13 cellular contexts compared by ENCODE assay signal in genomic region chr11:119336744-119337469, GRCh38. TPM values are rescaled to one million over a fixed set of nuclear protein-coding genes. Genes with fewer than 3 reads are reported as not detected.
DNase-seq lines count a peak whose midpoint lies in the region; ATAC-seq and TF ChIP-seq lines count a peak whose summit lies in the region.
"Had no signal": no experiment of that assay in that cellular context is flagged by ENCODE, and none has a peak within 500 bp of the region (broad histone marks: within the 10 kb centered on the region; RNA-seq: fewer than 3 reads in every experiment).

No MANE protein-coding gene starts in this region.

- peaks cover 15 to 65% (median 43%) of the 10 kb centered on the region in 4 donors for H3K4me1 Mint-ChIP-seq in CD4-positive, alpha-beta memory T cell
- H3K4me1 Mint-ChIP-seq in HFFc6 (ENCODE audit: low read depth) (peaks cover 61% of the 10 kb centered on the region), chondrocyte (ENCODE audit: low read depth) (peaks cover 59% of the 10 kb centered on the region), nephron (peaks cover 61% of the 10 kb centered on the region)

- ATAC-seq in GM18867 (IDR thresholded peaks at IDR 0.05; ENCODE audit: unreplicated experiment) = no peak
- ATAC-seq in HG02870 (IDR thresholded peaks at IDR 0.05; ENCODE audit: unreplicated experiment) = no peak
- ATAC-seq: activated naive CD4-positive, alpha-beta T cell treated with anti-CD3 and anti-CD28 coated beads, Interleukin-2, amount 50 U/mL, for 72 hours had no signal

- no peak overlapping the region for H3K27ac ChIP-seq in CD4-positive, alpha-beta memory T cell (ENCODE audit: low read depth, low read length)
- H3K27ac ChIP-seq: prostate gland had no signal

- peaks cover 32% of the 10 kb centered on the region for H3K4me1 ChIP-seq in CD4-positive, alpha-beta memory T cell (ENCODE audit: insufficient read depth, low read length)

- H3K4me3 Mint-ChIP-seq in CD4-positive, alpha-beta memory T cell = peak overlapping the region in 6 of 8 donors; percentile 47 to 97 (median 76)
- H3K4me3 Mint-ChIP-seq in HFFc6 (peak overlapping the region; percentile 78), chondrocyte (ENCODE audit: unreplicated experiment) (no peak overlapping the region), nephron (peak overlapping the region; percentile 86 to 100 (median 99))

- H3K9me3 ChIP-seq in CD4-positive, alpha-beta memory T cell (ENCODE audit: control insufficient read depth in 1 of 2, low read length in 2 of 2) = no peaks in the 10 kb centered on the region
- H3K9me3 ChIP-seq: prostate gland had no signal

- no peak for DNase-seq in CD4-positive, alpha-beta memory T cell
- DNase-seq in HFFc6 (no peak), chondrocyte (ENCODE audit: low spot score) (peak; percentile 44), NCI-H748 treated with DMSO at 0.1 percent for 48 hours (lab: John Stamatoyannopoulos, UW) (no peak), NCI-H1092 (lab: John Stamatoyannopoulos, UW) (no peak)
- DNase-seq: DMS79 treated with DMSO at 0.1 percent for 48 hours; NCI-H1105 treated with DMSO at 0.1 percent for 48 hours; NK-92 treated with Interleukin-12 subunit alpha and Interleukin-12 subunit beta, amount 100 ng/mL, for 24 hours had no signal

- TF ChIP-seq CTCF in HFFc6 (IDR thresholded peaks at IDR 0.05) (no peak), chondrocyte (IDR thresholded peaks at IDR 0.05) (no peak), nephron (IDR thresholded peaks at IDR 0.05; ENCODE audit: unreplicated experiment in 3 of 3) (no peak)

- no peaks in the 10 kb centered on the region for H3K9me3 Mint-ChIP-seq in CD4-positive, alpha-beta memory T cell
- H3K9me3 Mint-ChIP-seq in HFFc6 = no peaks in the 10 kb centered on the region
- no peaks in the 10 kb centered on the region for H3K9me3 Mint-ChIP-seq in chondrocyte (ENCODE audit: low read depth)
- no peaks in the 10 kb centered on the region for H3K9me3 Mint-ChIP-seq in nephron
- H3K9me3 Mint-ChIP-seq: activated naive CD4-positive, alpha-beta T cell treated with anti-CD3 and anti-CD28 coated beads, Interleukin-2, amount 50 U/mL, for 72 hours had no signal

- H3K4me3 ChIP-seq in CD4-positive, alpha-beta memory T cell (ENCODE audit: low read length in 2 of 2) = no peak overlapping the region
- H3K4me3 ChIP-seq: prostate gland had no signal

- POLR2A ChIA-PET in CD4-positive, alpha-beta memory T cell (lab: Charles Lee; ENCODE audit: partially characterized antibody) = interaction anchor here (1.1 to 1.8 kb wide), 3 partner anchors 16 to 52 kb away, joined by 3 to 10 read pairs (median 4); no protein-coding TSS in a partner anchor

- peaks cover 19% of the 10 kb centered on the region for H3K27me3 ChIP-seq in CD4-positive, alpha-beta memory T cell (ENCODE audit: insufficient read depth, low read length)

- CTCF ChIA-PET in CD4-positive, alpha-beta memory T cell (lab: Charles Lee; ENCODE audit: partially characterized antibody) = interaction anchor here (0.6 to 9.8 kb wide), 12 partner anchors 11 to 269 kb away, joined by 3 to 146 read pairs (median 4); partner anchors contain the start of genes USP2 and VPS11

- H3K27ac Mint-ChIP-seq in CD4-positive, alpha-beta memory T cell = peak overlapping the region in 6 of 7 donors; percentile 42 to 92 (median 46)
- H3K27ac Mint-ChIP-seq in HFFc6 (peak overlapping the region; percentile 88), chondrocyte (ENCODE audit: unreplicated experiment) (peak overlapping the region; percentile 89), nephron (peak overlapping the region in 2 of 3 experiments; percentile 67 to 75)
- H3K27ac Mint-ChIP-seq: activated naive CD4-positive, alpha-beta T cell treated with anti-CD3 and anti-CD28 coated beads, Interleukin-2, amount 50 U/mL, for 72 hours had no signal

- H3K27me3 Mint-ChIP-seq in CD4-positive, alpha-beta memory T cell = peaks cover 19 to 23% of the 10 kb centered on the region in 2 donors
- H3K27me3 Mint-ChIP-seq in HFFc6 (ENCODE audit: insufficient read depth) (peaks cover 9% of the 10 kb centered on the region), chondrocyte (ENCODE audit: low read depth) (peaks cover 2% of the 10 kb centered on the region), nephron (ENCODE audit: low read depth) (peaks cover 26% of the 10 kb centered on the region)

- H3K36me3 Mint-ChIP-seq in CD4-positive, alpha-beta memory T cell = peaks cover 7 to 8% of the 10 kb centered on the region in 2 donors
- H3K36me3 Mint-ChIP-seq in HFFc6 (ENCODE audit: low read depth) (peaks cover 21% of the 10 kb centered on the region; the same call in 1 of the 2 replicates), chondrocyte (ENCODE audit: low read depth) (no peaks in the 10 kb centered on the region), nephron (ENCODE audit: low read depth) (no peaks in the 10 kb centered on the region)

- H3K36me3 ChIP-seq in CD4-positive, alpha-beta memory T cell (ENCODE audit: insufficient read depth, low read length) = no peaks in the 10 kb centered on the region
- H3K36me3 ChIP-seq: prostate gland had no signal

- intact Hi-C loops in CD4-positive, alpha-beta memory T cell (cut with micrococcal nuclease) = no loop called here

RNA-seq across cellular contexts. Expression of gene RNF26, which starts 2.6 kb away (rescaled TPM):
- 10 to 100 TPM; 17.5 to 18.3 TPM for total RNA-seq in CD4-positive, alpha-beta memory T cell
- 10 to 100 TPM; 33.1 to 50.8 TPM for polyA plus RNA-seq in CD4-positive, alpha-beta memory T cell
- 10 to 100 TPM; 48.6 to 63.5 (median 52.7) TPM for total RNA-seq in HFFc6 (2021; fragmentation: NEBNext Ultra II Directional; extraction: Animal tissue kit (Norgen Biotek cat#: 25700))
- 22.8 to 26.0 TPM (median 24.3 TPM) in 3 replicates for total RNA-seq in chondrocyte

RNA-seq across cellular contexts. Expression of gene C1QTNF5, which starts 3.8 kb away (rescaled TPM):
- total RNA-seq in CD4-positive, alpha-beta memory T cell = not detected
- polyA plus RNA-seq in CD4-positive, alpha-beta memory T cell = not detected
- 10 to 100 TPM in 5 of 6 experiments, 1 to 10 TPM in 1; 8.2 to 16.1 (median 15.1) TPM for total RNA-seq in HFFc6 (2021; fragmentation: NEBNext Ultra II Directional; extraction: Animal tissue kit (Norgen Biotek cat#: 25700))
- 16.2 to 67.2 TPM (median 67.1 TPM) in 3 replicates for total RNA-seq in chondrocyte
- total RNA-seq: activated naive CD4-positive, alpha-beta T cell treated with anti-CD3 and anti-CD28 coated beads, Interleukin-2, amount 50 U/mL, for 72 hours had no signal

RNA-seq across cellular contexts. Expression of gene MFRP, which starts 9.6 kb away (rescaled TPM):
- not detected for total RNA-seq in CD4-positive, alpha-beta memory T cell
- polyA plus RNA-seq in CD4-positive, alpha-beta memory T cell = not detected
- not detected for total RNA-seq in HFFc6 (2021; fragmentation: NEBNext Ultra II Directional; extraction: Animal tissue kit (Norgen Biotek cat#: 25700))
- not detected in 3 replicates for total RNA-seq in chondrocyte
- total RNA-seq: activated naive CD4-positive, alpha-beta T cell treated with anti-CD3 and anti-CD28 coated beads, Interleukin-2, amount 50 U/mL, for 72 hours; prostate gland had no signal

RNA-seq across cellular contexts. Expression of gene MCAM, which starts 20.0 kb away (rescaled TPM):
- under 1 TPM; 0.26 to 0.28 TPM for total RNA-seq in CD4-positive, alpha-beta memory T cell
- polyA plus RNA-seq in CD4-positive, alpha-beta memory T cell = under 1 TPM; 0.40 to 0.82 TPM
- 1 to 10 TPM; 1.8 to 7.7 (median 6.9) TPM for total RNA-seq in HFFc6 (2021; fragmentation: NEBNext Ultra II Directional; extraction: Animal tissue kit (Norgen Biotek cat#: 25700))
- total RNA-seq in chondrocyte = 170 to 527 TPM (median 509 TPM) in 3 replicates

RNA-seq across cellular contexts. Expression of gene USP2, which starts 44.6 kb away (rescaled TPM):
- under 1 TPM; 0.17 to 0.22 TPM for total RNA-seq in CD4-positive, alpha-beta memory T cell
- polyA plus RNA-seq in CD4-positive, alpha-beta memory T cell = under 1 TPM in 1 of 2 donors, not detected in 1; 0.21 TPM
- under 1 TPM; 0.32 to 0.71 (median 0.49) TPM for total RNA-seq in HFFc6 (2021; fragmentation: NEBNext Ultra II Directional; extraction: Animal tissue kit (Norgen Biotek cat#: 25700))
- 2.1 to 4.1 TPM (median 3.6 TPM) in 3 replicates for total RNA-seq in chondrocyte

Comparison
In these comparisons a context has a peak if more than half of its experiments do, and no peak if none do; other contexts are left out.
1. RNA of gene C1QTNF5, which starts 3.8 kb away (total RNA-seq): 16.2 to 67.2 TPM in chondrocyte and 8.2 to 16.1 TPM in HFFc6; not detected in CD4-positive, alpha-beta memory T cell; every median in the first group is over 4 times any median in the second.
2. Peak in every context shown above with its lines, with median percentiles within 50 percentile points of each other: H3K27ac Mint-ChIP-seq.